1 cellular context compared by ENCODE assay signal in genomic region chr1:173863224-173864151, GRCh38.
TF ChIP-seq lines count a peak whose summit lies in the region.

No MANE protein-coding gene starts in this region.

TF ChIP-seq in GM23338, 12 proteins besides CTCF, POLR2A, EP300 and RAD21 (continued from another document):
- TF ChIP-seq ZNF462 (CRISPR knock-in tag; IDR thresholded peaks at IDR 0.05) (no peak), POLR2AphosphoS5 (IDR thresholded peaks at IDR 0.05; ENCODE audit: low read depth) (no peak), EZH2 (IDR thresholded peaks at IDR 0.05; ENCODE audit: low read depth, unreplicated experiment) (no peak), ETS1 (IDR thresholded peaks at IDR 0.05) (no peak), ZNF114 (CRISPR knock-in tag; IDR thresholded peaks at IDR 0.05) (no peak)
